In the genomic region with DNA sequence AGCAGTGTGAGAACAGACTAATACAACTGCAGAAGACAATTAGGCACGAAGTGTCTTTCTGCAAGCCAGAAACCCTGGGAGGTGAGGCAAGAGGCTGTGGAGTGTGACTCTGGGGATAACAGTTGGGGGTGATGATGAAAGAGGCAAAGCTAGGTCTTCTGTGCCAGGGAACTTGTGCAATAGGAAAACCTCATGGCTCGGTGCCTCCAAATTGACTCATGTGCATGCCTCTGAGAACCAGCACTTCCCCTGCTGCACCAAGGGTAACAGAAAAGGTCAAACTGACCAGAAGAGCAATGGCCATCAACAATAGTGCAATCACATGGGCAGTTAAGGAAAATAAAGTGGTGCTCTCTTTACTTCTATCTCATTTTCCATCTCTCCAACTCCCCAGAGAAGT, we compare ENCODE assay signal across 1 cellular context.
TF ChIP-seq lines count a peak whose summit lies in the region.

No MANE protein-coding gene starts in this region.

TF ChIP-seq in IMR-90, 13 proteins besides CTCF, POLR2A, EP300 and RAD21 (continued from another document):
- TF ChIP-seq ELK1 (IDR thresholded peaks at IDR 0.05; ENCODE audit: borderline replicate concordance, low read depth, low read length) (no peak), FOS (IDR thresholded peaks at IDR 0.05; ENCODE audit: low read depth, low read length) (peak; percentile 67), MXI1 (IDR thresholded peaks at IDR 0.05; ENCODE audit: borderline replicate concordance, low read depth, low read length) (0 out of 2 replicates have a peak, but pooled peaks have one; percentile 40), RCOR1 (IDR thresholded peaks at IDR 0.05; ENCODE audit: insufficient replicate concordance, low read length) (peak; percentile 27), CEBPB (IDR thresholded peaks at IDR 0.05; ENCODE audit: low read depth, low read length) (peak; percentile 100), CHD1 (IDR thresholded peaks at IDR 0.05; ENCODE audit: low read depth, low read length) (no peak), MAFK (IDR thresholded peaks at IDR 0.05; ENCODE audit: low read depth, low read length) (no peak)
